In the genomic region with DNA sequence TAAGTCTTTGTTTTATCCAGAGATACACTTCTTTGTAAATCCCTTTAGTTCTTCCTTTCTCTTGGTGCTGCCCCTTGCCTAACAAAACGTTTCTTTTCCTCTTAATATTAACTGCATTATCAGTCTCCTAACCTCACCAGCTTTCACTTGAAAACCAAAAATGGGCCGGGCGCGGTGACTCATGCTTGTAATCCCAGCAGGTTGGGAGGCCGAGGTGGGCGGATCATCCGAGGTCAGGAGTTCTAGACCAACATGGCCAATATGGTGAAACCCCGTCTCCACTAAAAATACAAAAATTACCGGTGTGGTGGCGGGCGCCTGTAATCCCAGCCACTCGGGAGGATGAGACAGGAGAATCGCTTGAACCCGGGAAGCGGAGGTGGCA, we compare ENCODE assay signal across 9 cellular contexts.
DNase-seq lines count a peak whose midpoint lies in the region; ATAC-seq and TF ChIP-seq lines count a peak whose summit lies in the region.
"Had no signal": no experiment of that assay in that cellular context is flagged by ENCODE, and none has a peak within 500 bp of the region (broad histone marks: within the 10 kb centered on the region; RNA-seq: fewer than 3 reads in every experiment).

No MANE protein-coding gene starts in this region.

- H3K27me3 ChIP-seq in neural progenitor cell, result no peaks in the 10 kb centered on the region

- H2AFZ ChIP-seq in neural progenitor cell (replicated peaks), result peak overlapping the region; percentile 71

- no peak overlapping the region for H3K4me2 ChIP-seq in neural progenitor cell

- no peaks in the 10 kb centered on the region for H3F3A ChIP-seq in neural progenitor cell (ENCODE audit: low read depth)

- no peaks in the 10 kb centered on the region for H4K20me1 ChIP-seq in neural progenitor cell (ENCODE audit: low read depth)

- no peaks in the 10 kb centered on the region for H3K36me3 ChIP-seq in neural progenitor cell

- H3K9ac ChIP-seq in neural progenitor cell, result no peak overlapping the region

- H3K27ac Mint-ChIP-seq in neural progenitor cell, result no peak overlapping the region

- no peaks in the 10 kb centered on the region for H3K27me3 Mint-ChIP-seq in neural progenitor cell (ENCODE audit: insufficient read depth, low read depth)

- peak; percentile 25 for ATAC-seq in HG02938 (IDR thresholded peaks at IDR 0.05; ENCODE audit: unreplicated experiment)

- no peak for TF ChIP-seq CTCF in neural progenitor cell (IDR thresholded peaks at IDR 0.05)

- no peaks in the 10 kb centered on the region for H3K9me3 ChIP-seq in neural progenitor cell (ENCODE audit: low read depth)

- H3K79me2 ChIP-seq in neural progenitor cell (ENCODE audit: low read depth), result no peaks in the 10 kb centered on the region

- H3K4me3 Mint-ChIP-seq in neural progenitor cell, result no peak overlapping the region

- no peak overlapping the region for H3K4me3 ChIP-seq in neural progenitor cell

- no peaks in the 10 kb centered on the region for H3K36me3 Mint-ChIP-seq in neural progenitor cell

- H3K4me1 ChIP-seq in neural progenitor cell, result no peaks in the 10 kb centered on the region

- DNase-seq in NCI-H748 (lab: John Stamatoyannopoulos, UW; ENCODE audit: unreplicated experiment) (peak; percentile 39), NCI-H748 treated with DMSO at 0.1 percent for 48 hours (lab: John Stamatoyannopoulos, UW) (no peak), RKO (ENCODE audit: low spot score) (peak; percentile 67), neural progenitor cell (ENCODE audit: low spot score) (no peak), NCI-H526 treated with DMSO at 0.1 percent for 48 hours (lab: John Stamatoyannopoulos, UW) (no peak), GM03348 (ENCODE audit: low spot score) (no peak)
- DNase-seq in NK-92 treated with Interleukin-12 subunit alpha and Interleukin-12 subunit beta, amount 100 ng/mL, for 24 hours (lab: John Stamatoyannopoulos, UW), result no peak
- DNase-seq: NCI-H446 treated with DMSO at 0.1 percent for 48 hours had no signal

- H3K4me1 Mint-ChIP-seq in neural progenitor cell, result peaks cover 3% of the 10 kb centered on the region

- H3K9me3 Mint-ChIP-seq in neural progenitor cell, result no peaks in the 10 kb centered on the region

- H3K27ac ChIP-seq in neural progenitor cell, result no peak overlapping the region

Comparison
In these comparisons a context has a peak if more than half of its experiments do, and no peak if none do; other contexts are left out.
1. DNase-seq: peak in NCI-H748 (single experiment) and RKO (single experiment); none in NCI-H748 treated with DMSO at 0.1 percent for 48 hours (single experiment), neural progenitor cell (single experiment), NCI-H526 treated with DMSO at 0.1 percent for 48 hours (single experiment), GM03348 (single experiment) and NK-92 treated with Interleukin-12 subunit alpha and Interleukin-12 subunit beta, amount 100 ng/mL, for 24 hours (single experiment).